8 cellular contexts compared by ENCODE assay signal in the genomic region with DNA sequence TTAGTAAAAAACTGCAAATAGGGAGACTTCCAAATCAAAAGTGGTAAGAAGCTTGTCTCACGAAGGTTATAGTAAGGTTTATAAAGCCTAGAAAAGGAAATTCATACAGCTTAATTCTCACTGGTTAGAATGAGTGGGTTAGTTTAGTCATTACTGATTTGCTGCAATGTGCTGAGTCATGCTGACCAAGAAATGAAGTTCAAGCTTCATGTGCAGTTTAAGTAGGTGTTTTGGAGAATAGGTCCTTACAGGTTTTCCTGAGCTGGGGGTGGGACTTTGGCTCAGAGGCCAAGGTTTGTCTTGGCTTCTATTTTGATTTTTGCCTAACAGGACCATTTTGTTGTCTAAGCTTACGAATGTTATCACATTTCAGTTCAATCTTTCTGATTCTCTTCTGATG. TPM values are rescaled to one million over a fixed set of nuclear protein-coding genes. Genes with fewer than 3 reads are reported as not detected.
A peak's percentile ranks its signal among the peaks of the same experiment; 100 is the strongest.
DNase-seq lines count a peak whose midpoint lies in the region; ATAC-seq and TF ChIP-seq lines count a peak whose summit lies in the region.

No MANE protein-coding gene starts in this region.

- peak overlapping the region; percentile 37 for H3K4me2 ChIP-seq in SU-DHL-6 (ENCODE audit: low read depth, low read length, poor library complexity, severe bottlenecking)

- peaks cover 4% of the 10 kb centered on the region; the same call in 1 of the 2 replicates for H3F3A ChIP-seq in SU-DHL-6 (ENCODE audit: insufficient read depth)

- TF ChIP-seq CTCF in SU-DHL-6 (IDR thresholded peaks at IDR 0.05; ENCODE audit: insufficient read depth, low read length, poor library complexity, severe bottlenecking) (no peak), esophagus squamous epithelium (IDR thresholded peaks at IDR 0.05) (no peak)

- no peaks in the 10 kb centered on the region for H4K20me1 ChIP-seq in SU-DHL-6 (ENCODE audit: low read depth, low read length)

- H3K79me2 ChIP-seq in SU-DHL-6 (ENCODE audit: insufficient read depth, low read length) = no peaks in the 10 kb centered on the region

- H3K9me3 ChIP-seq in SU-DHL-6 (ENCODE audit: insufficient read depth, low read length) (no peaks in the 10 kb centered on the region), esophagus squamous epithelium (no peaks in the 10 kb centered on the region)

- no peak overlapping the region for H3K9ac ChIP-seq in SU-DHL-6 (ENCODE audit: low read length)

- peaks cover 22 to 48% (median 23%) of the 10 kb centered on the region in 3 donors for H3K4me1 ChIP-seq in esophagus squamous epithelium

- no peaks in the 10 kb centered on the region for H3K36me3 ChIP-seq in SU-DHL-6 (ENCODE audit: low read length)
- H3K36me3 ChIP-seq in esophagus squamous epithelium = peaks cover 0 to 52% (median 0%) of the 10 kb centered on the region in 3 donors

- peak overlapping the region; percentile 44 for H2AFZ ChIP-seq in SU-DHL-6 (ENCODE audit: low read depth, low read length, severe bottlenecking)

- H3K27ac ChIP-seq in SU-DHL-6 (ENCODE audit: low read depth, low read length) = no peak overlapping the region
- peak overlapping the region; percentile 64 to 87 (median 86) for H3K27ac ChIP-seq in esophagus squamous epithelium

- DNase-seq in NCI-H345 (lab: John Stamatoyannopoulos, UW) = peak; percentile 29
- DNase-seq in NCI-H345 treated with DMSO at 0.1 percent for 48 hours (lab: John Stamatoyannopoulos, UW; ENCODE audit: unreplicated experiment) = no peak
- no peak for DNase-seq in esophagus squamous epithelium (lab: John Stamatoyannopoulos, UW)
- peak; percentile 65 for DNase-seq in skeletal muscle cell (ENCODE audit: low read depth)
- no peak for DNase-seq in NCI-H774 (lab: John Stamatoyannopoulos, UW)
- DNase-seq in ureter (ENCODE audit: low spot score) = no peak

- intact Hi-C loops in esophagus squamous epithelium (cut with DNase I) = no loop called here

- 25 to 39% methylated on average over 2 of the region's 2 CpGs for WGBS in esophagus squamous epithelium, 2 donors

- H3K9me2 ChIP-seq in SU-DHL-6 (replicated peaks; ENCODE audit: insufficient read depth, low read length) = no peaks in the 10 kb centered on the region

- H3K4me3 ChIP-seq in SU-DHL-6 (ENCODE audit: insufficient read depth, low read length, poor library complexity, severe bottlenecking) (no peak overlapping the region), esophagus squamous epithelium (peak overlapping the region in 2 of 4 donors; percentile 2 to 9), skeletal muscle cell (ENCODE audit: low read depth, low read length) (no peak overlapping the region)

- TF ChIP-seq POLR2A in esophagus squamous epithelium (IDR thresholded peaks at IDR 0.05) = no peak

- no peaks in the 10 kb centered on the region for H3K27me3 ChIP-seq in SU-DHL-6 (ENCODE audit: low read length)
- no peaks in the 10 kb centered on the region for H3K27me3 ChIP-seq in esophagus squamous epithelium

- ATAC-seq in HG02642 (IDR thresholded peaks at IDR 0.05; ENCODE audit: poor library complexity, unreplicated experiment) = peak; percentile 54

RNA-seq across cellular contexts. Expression of a gene that starts 15.1 kb away (rescaled TPM):
- total RNA-seq in esophagus squamous epithelium (10 to 100 TPM; 39.7 to 85.3 (median 46.5) TPM), ureter (32.8 TPM)

RNA-seq across cellular contexts. Expression of a gene that starts 56.0 kb away (rescaled TPM):
- total RNA-seq in esophagus squamous epithelium (under 1 TPM in 1 of 4 donors, not detected in 3; 0.04 TPM), ureter (not detected)

Comparison
In these comparisons a context has a peak if more than half of its experiments do, and no peak if none do; other contexts are left out.
1. DNase-seq: peak in NCI-H345 (single experiment) and skeletal muscle cell (single experiment); none in NCI-H345 treated with DMSO at 0.1 percent for 48 hours (single experiment), esophagus squamous epithelium (single experiment), NCI-H774 (single experiment) and ureter (single experiment).